ENCODE assay signal across 25 cellular contexts in genomic region chr14:43778956-43779639, GRCh38.
"Had no signal": no experiment of that assay in that cellular context is flagged by ENCODE, and none has a peak within 500 bp of the region (broad histone marks: within the 10 kb centered on the region; RNA-seq: fewer than 3 reads in every experiment).

No MANE protein-coding gene starts in this region.

- H3K27ac Mint-ChIP-seq: activated naive CD8-positive, alpha-beta T cell treated with anti-CD3 and anti-CD28 coated beads, Interleukin-2, amount 10 ng/mL, durations not matched to agents 7 days and 5 days; activated T-helper 17 cell treated with anti-CD3 and anti-CD28 coated beads, Interleukin-2, amount 50 U/mL, for 72 hours; effector memory CD8-positive, alpha-beta T cell; naive B cell; WTC11 had no signal

- H3K4me1 ChIP-seq: colonic mucosa, lower lobe of right lung, sigmoid colon, upper lobe of right lung had no signal

- H3K36me3 ChIP-seq: colonic mucosa, lower lobe of right lung, sigmoid colon, upper lobe of right lung had no signal

- H3K4me3 Mint-ChIP-seq: activated naive CD8-positive, alpha-beta T cell treated with anti-CD3 and anti-CD28 coated beads, Interleukin-2, amount 10 ng/mL, durations not matched to agents 7 days and 5 days; activated T-helper 17 cell treated with anti-CD3 and anti-CD28 coated beads, Interleukin-2, amount 50 U/mL, for 72 hours; effector memory CD8-positive, alpha-beta T cell; naive B cell; WTC11 had no signal

- H3K9me3 ChIP-seq: colonic mucosa, lower lobe of right lung, upper lobe of right lung had no signal

- H3K27me3 Mint-ChIP-seq: activated naive CD8-positive, alpha-beta T cell treated with anti-CD3 and anti-CD28 coated beads, Interleukin-2, amount 10 ng/mL, durations not matched to agents 7 days and 5 days; activated T-helper 17 cell treated with anti-CD3 and anti-CD28 coated beads, Interleukin-2, amount 50 U/mL, for 72 hours; effector memory CD8-positive, alpha-beta T cell; naive B cell had no signal

- H3K27me3 ChIP-seq: colonic mucosa, dorsolateral prefrontal cortex, sigmoid colon, upper lobe of right lung had no signal

- H3K27ac ChIP-seq: colonic mucosa, dorsolateral prefrontal cortex, lower lobe of right lung, sigmoid colon, upper lobe of right lung had no signal

- H3K4me1 Mint-ChIP-seq: activated naive CD8-positive, alpha-beta T cell treated with anti-CD3 and anti-CD28 coated beads, Interleukin-2, amount 10 ng/mL, durations not matched to agents 7 days and 5 days; activated T-helper 17 cell treated with anti-CD3 and anti-CD28 coated beads, Interleukin-2, amount 50 U/mL, for 72 hours; naive B cell had no signal

- H3K4me3 ChIP-seq: colonic mucosa, dorsolateral prefrontal cortex, lower lobe of right lung, sigmoid colon, upper lobe of right lung had no signal

- H3K36me3 Mint-ChIP-seq: activated naive CD8-positive, alpha-beta T cell treated with anti-CD3 and anti-CD28 coated beads, Interleukin-2, amount 10 ng/mL, durations not matched to agents 7 days and 5 days; naive B cell had no signal

- ATAC-seq: activated T-helper 17 cell treated with anti-CD3 and anti-CD28 coated beads, Interleukin-2, amount 50 U/mL, for 72 hours; effector memory CD8-positive, alpha-beta T cell; esophagus mucosa; left cardiac atrium; lower lobe of right lung; upper lobe of right lung; WTC11 had no signal

- DNase-seq: activated naive CD4-positive, alpha-beta T cell; activated naive CD8-positive, alpha-beta T cell treated with anti-CD3 and anti-CD28 coated beads, Interleukin-2, amount 10 ng/mL, durations not matched to agents 7 days and 5 days; activated T-cell treated with anti-CD3 and anti-CD28 coated beads, Interleukin-2, amount 50 U/mL, for 1 hour; amniotic stem cell; colonic mucosa; dorsolateral prefrontal cortex; effector memory CD8-positive, alpha-beta T cell; glutamatergic neuron; islet precursor cell; left cardiac atrium; lower lobe of right lung; mesendoderm; naive B cell; nucleus accumbens; sigmoid colon; stimulated activated CD4-positive, alpha-beta T cell treated with anti-CD3 and anti-CD28 coated beads, Interleukin-4, amount 100 ng/mL, for 1 hour; stimulated activated naive CD4-positive, alpha-beta T cell treated with Interleukin-2 at 50 U/mL for 16 hours; T-helper 9 cell; upper lobe of right lung had no signal

- FAIRE-seq: bronchial epithelial cell, endothelial cell of umbilical vein, frontal cortex had no signal
